Comparison of ENCODE assay signal across 24 cellular contexts in genomic region chr6:65706436-65706835, GRCh38. TPM values are rescaled to one million over a fixed set of nuclear protein-coding genes. Genes with fewer than 3 reads are reported as not detected.
"Had no signal": no experiment of that assay in that cellular context is flagged by ENCODE, and none has a peak within 500 bp of the region (broad histone marks: within the 10 kb centered on the region; RNA-seq: fewer than 3 reads in every experiment).

No MANE protein-coding gene starts in this region.

- H3K27ac ChIP-seq: left lung, neutrophil, ovary, prostate gland, spleen, testis, uterus had no signal

- DNase-seq: activated B cell treated with CpG ODN at 0.5 μM for 24 hours; activated CD4-positive, alpha-beta T cell treated with anti-CD3 and anti-CD28 coated beads for 36 hours; activated CD4-positive, alpha-beta T cell treated with anti-CD3 and anti-CD28 coated beads, Interleukin-2, amount 50 U/mL, for 48 hours; activated CD8-positive, alpha-beta memory T cell treated with anti-CD3 and anti-CD28 coated beads, Interleukin-2, amount 50 U/mL, for 48 hours; activated naive CD4-positive, alpha-beta T cell treated with anti-CD3 and anti-CD28 coated beads for 36 hours; activated T-cell treated with anti-CD3 and anti-CD28 coated beads, Interleukin-2, amount 50 U/mL, for 4 hours; amygdala; cerebellar nuclear complex; cortex of kidney; left lung; naive thymus-derived CD8-positive, alpha-beta T cell; ovary; spleen; stimulated activated CD4-positive, alpha-beta T cell treated with anti-CD3 and anti-CD28 coated beads, Interleukin-4, amount 100 ng/mL, for 1 hour; stimulated activated naive CD4-positive, alpha-beta T cell; testis; trophoblast cell; uterus had no signal

- H3K4me3 ChIP-seq: left lung, ovary, prostate gland, spleen, testis, uterus had no signal

- H3K9me3 ChIP-seq: left lung, neutrophil, ovary, prostate gland, spleen, testis, uterus had no signal

- H3K36me3 ChIP-seq: left lung, neutrophil, ovary, prostate gland, spleen, uterus had no signal

- ATAC-seq: activated CD4-positive, alpha-beta T cell treated with anti-CD3 and anti-CD28 coated beads for 36 hours; activated T-cell treated with anti-CD3 and anti-CD28 coated beads, Interleukin-2, amount 50 U/mL, for 4 hours; left lung; naive thymus-derived CD8-positive, alpha-beta T cell had no signal

- H3K27me3 ChIP-seq: left lung, neutrophil, ovary, spleen, testis, uterus had no signal

- H3K4me1 ChIP-seq: left lung, prostate gland, spleen, testis, uterus had no signal

RNA-seq across cellular contexts. Expression of gene EYS, which starts 0.6 kb away (rescaled TPM):
- total RNA-seq: activated B cell treated with CpG ODN at 0.5 μM for 24 hours; activated CD4-positive, alpha-beta T cell treated with anti-CD3 and anti-CD28 coated beads for 36 hours; activated CD8-positive, alpha-beta memory T cell treated with anti-CD3 and anti-CD28 coated beads for 36 hours; activated naive CD4-positive, alpha-beta T cell treated with anti-CD3 and anti-CD28 coated beads for 36 hours; activated T-cell treated with anti-CD3 and anti-CD28 coated beads, Interleukin-2, amount 50 U/mL, for 4 hours; activated T-helper 2 cell treated with anti-CD3 and anti-CD28 coated beads, Interferon-gamma antibody, Interleukin-2, Interleukin-4, amounts not matched to agents 10 μg/mL and 5 μg/mL and 100 μg/mL, durations not matched to agents 14 hours and 24 hours and 36 hours; kidney epithelial cell; lung microvascular endothelial cell; naive thymus-derived CD8-positive, alpha-beta T cell had no signal
